ENCODE assay signal across 13 cellular contexts in the genomic region with DNA sequence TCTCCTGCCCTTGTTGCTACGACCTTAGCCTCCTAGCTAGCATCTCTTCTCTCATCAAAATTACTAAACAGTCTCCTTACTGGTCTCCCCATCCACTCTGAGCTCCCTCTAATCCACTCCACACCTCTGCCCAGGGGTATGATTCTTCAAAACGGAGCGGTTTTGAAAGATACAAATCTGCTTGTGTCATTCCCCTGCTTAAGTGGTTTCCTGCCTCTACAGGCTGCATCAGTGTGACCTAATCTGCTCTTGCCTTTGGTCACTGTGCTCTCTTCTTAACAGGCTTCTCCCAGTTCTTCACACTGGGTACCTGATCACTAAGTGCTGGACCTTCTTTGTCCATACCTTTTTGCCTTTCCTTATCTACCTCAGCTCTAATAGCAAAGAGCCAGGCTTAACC.
DNase-seq lines count a peak whose midpoint lies in the region; ATAC-seq, FAIRE-seq and TF ChIP-seq lines count a peak whose summit lies in the region.
"Had no signal": no experiment of that assay in that cellular context is flagged by ENCODE, and none has a peak within 500 bp of the region (broad histone marks: within the 10 kb centered on the region; RNA-seq: fewer than 3 reads in every experiment).

No MANE protein-coding gene starts in this region.

- H3K4me1 Mint-ChIP-seq in natural killer cell, result peaks cover 11 to 20% of the 10 kb centered on the region in 2 donors
- peaks cover 6% of the 10 kb centered on the region for H3K4me1 Mint-ChIP-seq in nephron progenitor cell

- H3K27ac Mint-ChIP-seq in natural killer cell, result peak overlapping the region in 1 of 2 donors; percentile 42
- H3K27ac Mint-ChIP-seq in nephron progenitor cell, result no peak overlapping the region

- H3K36me3 ChIP-seq in OCI-LY3 (replicated peaks; ENCODE audit: low read depth, low read length), result no peaks in the 10 kb centered on the region
- no peaks in the 10 kb centered on the region for H3K36me3 ChIP-seq in GM12878 (ENCODE audit: control insufficient read depth in 2 of 2, insufficient read depth in 2 of 2, low read length in 1 of 2)
- H3K36me3 ChIP-seq in adrenal gland (replicated peaks in 1 of 2), result no peaks in the 10 kb centered on the region
- H3K36me3 ChIP-seq: right atrium auricular region had no signal

- H4K20me1 ChIP-seq in OCI-LY3 (ENCODE audit: insufficient read depth, low read length), result no peaks in the 10 kb centered on the region
- no peaks in the 10 kb centered on the region for H4K20me1 ChIP-seq in GM12878 (ENCODE audit: control insufficient read depth, insufficient read depth)

- H2AFZ ChIP-seq in OCI-LY3 (ENCODE audit: low read depth, low read length), result peak overlapping the region; percentile 18; the same call in 1 of the 2 replicates
- peak overlapping the region; percentile 33 for H2AFZ ChIP-seq in GM12878 (ENCODE audit: control insufficient read depth, low read depth, low read length)

- RAD21 ChIA-PET in GM12878 (lab: Charles Lee; ENCODE audit: unreplicated experiment), result interaction anchor here (1.3 kb wide), 1 partner anchor 10 kb away, joined by 3 read pairs; no protein-coding TSS in a partner anchor

- in situ Hi-C loops in GM12878 (cut with MboI), result no loop called here

- DNase-seq in HL-60 (ENCODE audit: low read depth in 1 of 2, low spot score in 1 of 2) (peak in 1 of 2 experiments; percentile 66), GM12878 (ENCODE audit: low read depth, low spot score) (no peak), natural killer cell (no peak), nephron progenitor cell (no peak), adrenal gland (no peak), D721Med (ENCODE audit: insufficient read length, low spot score) (no peak)
- DNase-seq: activated T-cell treated with anti-CD3 and anti-CD28 coated beads, Interleukin-2, amount 50 U/mL, for 48 hours; Caco-2; HCEC 1CT; T1000 had no signal

- no peak for TF ChIP-seq EP300 in GM12878 (IDR thresholded peaks at IDR 0.05; ENCODE audit: borderline replicate concordance in 1 of 2, control insufficient read depth in 1 of 2, low read depth in 2 of 2, low read length in 2 of 2)

- no peaks in the 10 kb centered on the region for H3K9me3 ChIP-seq in OCI-LY3 (ENCODE audit: insufficient read depth, low read length)
- no peaks in the 10 kb centered on the region for H3K9me3 ChIP-seq in GM12878 (replicated peaks; ENCODE audit: control insufficient read depth, insufficient read depth, low read length)
- no peaks in the 10 kb centered on the region for H3K9me3 ChIP-seq in adrenal gland (replicated peaks in 1 of 3)
- H3K9me3 ChIP-seq: Caco-2, right atrium auricular region had no signal

- TF ChIP-seq POLR2A in GM12878 (IDR thresholded peaks at IDR 0.05; ENCODE audit: low read depth, low read length) (no peak), adrenal gland (IDR thresholded peaks at IDR 0.05) (no peak)

- TF ChIP-seq RAD21 in GM12878 (IDR thresholded peaks at IDR 0.05; ENCODE audit: insufficient read depth, low read depth, low read length), result no peak

- TF ChIP-seq CTCF in HL-60 (IDR thresholded peaks at IDR 0.05; ENCODE audit: insufficient read depth, low read length), result no peak
- TF ChIP-seq CTCF in OCI-LY3 (IDR thresholded peaks at IDR 0.05; ENCODE audit: low read depth, low read length), result no peak
- no peak for TF ChIP-seq CTCF in GM12878 (IDR thresholded peaks at IDR 0.05 in 2 of 3, conservative IDR thresholded peaks at IDR 0.05 in 1 of 3; ENCODE audit: control insufficient read depth in 2 of 3, extremely low read depth in 1 of 3, insufficient read depth in 1 of 3, low read depth in 3 of 3, low read length in 3 of 3)
- no peak for TF ChIP-seq CTCF in natural killer cell (IDR thresholded peaks at IDR 0.05)
- TF ChIP-seq CTCF in nephron progenitor cell (IDR thresholded peaks at IDR 0.05), result no peak
- no peak for TF ChIP-seq CTCF in adrenal gland (IDR thresholded peaks at IDR 0.05)
- TF ChIP-seq CTCF in D721Med (IDR thresholded peaks at IDR 0.05; ENCODE audit: insufficient read depth, missing control alignments), result no peak

- H3K27me3 ChIP-seq in HL-60 (ENCODE audit: insufficient read depth, poor library complexity, severe bottlenecking), result no peaks in the 10 kb centered on the region
- no peaks in the 10 kb centered on the region for H3K27me3 ChIP-seq in OCI-LY3 (ENCODE audit: low read depth, low read length)
- no peaks in the 10 kb centered on the region for H3K27me3 ChIP-seq in GM12878 (replicated peaks in 1 of 2; ENCODE audit: control insufficient read depth in 2 of 2, insufficient read depth in 2 of 2, low read length in 1 of 2)
- H3K27me3 ChIP-seq in adrenal gland, result no peaks in the 10 kb centered on the region
- H3K27me3 ChIP-seq: right atrium auricular region had no signal

- no peak overlapping the region for H3K4me3 ChIP-seq in HL-60 (replicated peaks; ENCODE audit: insufficient read depth, low read length)
- no peak overlapping the region for H3K4me3 ChIP-seq in OCI-LY3 (ENCODE audit: low read length)
- no peak overlapping the region for H3K4me3 ChIP-seq in GM12878
- no peak overlapping the region for H3K4me3 ChIP-seq in adrenal gland
- H3K4me3 ChIP-seq: right atrium auricular region had no signal

- H3K4me3 Mint-ChIP-seq in natural killer cell (no peak overlapping the region), nephron progenitor cell (no peak overlapping the region)

- POLR2A ChIA-PET in GM12878 (lab: Charles Lee), result no interaction called here

- CTCF ChIA-PET in GM12878 (lab: Yijun Ruan, JAX), result no interaction called here

- SMC1A ChIA-PET in GM12878 (lab: Charles Lee; ENCODE audit: uncharacterized antibody, unreplicated experiment), result interaction anchor here (0.6 to 1.3 kb wide), 2 partner anchors 42 to 91 kb away, joined by 3 read pairs; no protein-coding TSS in a partner anchor

- H3K27ac ChIP-seq in HL-60 (replicated peaks), result peak overlapping the region; percentile 57
- H3K27ac ChIP-seq in OCI-LY3 (ENCODE audit: low read length), result no peak overlapping the region
- H3K27ac ChIP-seq in GM12878 (ENCODE audit: control insufficient read depth, insufficient read depth), result no peak overlapping the region
- H3K27ac ChIP-seq in adrenal gland, result no peak overlapping the region
- H3K27ac ChIP-seq: right atrium auricular region had no signal

- H3K4me2 ChIP-seq in OCI-LY3 (ENCODE audit: low read length), result peak overlapping the region; percentile 7
- H3K4me2 ChIP-seq in GM12878 (ENCODE audit: control insufficient read depth, insufficient read depth), result peak overlapping the region; percentile 7; the same call in 1 of the 2 replicates

- no TSS peak for BruUV-seq in GM12878 (replicated peaks; lab: Mats Ljungman, UMichigan)

- H3K9me3 Mint-ChIP-seq in natural killer cell, result no peaks in the 10 kb centered on the region
- H3K9me3 Mint-ChIP-seq in nephron progenitor cell, result peaks cover under 1% of the 10 kb centered on the region

- H3K27me3 Mint-ChIP-seq in natural killer cell (ENCODE audit: low read depth in 2 of 2), result no peaks in the 10 kb centered on the region
- peaks cover 2% of the 10 kb centered on the region for H3K27me3 Mint-ChIP-seq in nephron progenitor cell (ENCODE audit: low read depth, poor library complexity)

- H3K4me1 ChIP-seq in OCI-LY3 (ENCODE audit: low read length) (peaks cover 18% of the 10 kb centered on the region), GM12878 (ENCODE audit: control insufficient read depth, insufficient read depth, low read length) (peaks cover 10% of the 10 kb centered on the region), adrenal gland (replicated peaks in 1 of 2) (peaks cover 0 to 12% of the 10 kb centered on the region in 2 donors)
- H3K4me1 ChIP-seq: Caco-2 had no signal

- intact Hi-C loops in GM12878 (cut with micrococcal nuclease; ENCODE audit: unreplicated experiment) (no loop called here), natural killer cell (cut with micrococcal nuclease) (no loop called here), adrenal gland (cut with DNase I) (no loop called here)

- WGBS in GM12878 (ENCODE audit: insufficient coverage, insufficient replicate concordance, low lambda C conversion rate, missing lambda C conversion rate), result 73% methylated on average over 3 of the region's 3 CpGs
- 74 to 77% (median 75%) methylated on average over 3 of the region's 3 CpGs for WGBS in adrenal gland, 4 donors

- no peak for ATAC-seq in GM12878
- ATAC-seq in natural killer cell, result peak; percentile 46 to 85 (median 78)
- ATAC-seq in HG03439 (IDR thresholded peaks at IDR 0.05; ENCODE audit: unreplicated experiment), result no peak

- H3K9ac ChIP-seq in OCI-LY3 (ENCODE audit: low read length) (no peak overlapping the region), GM12878 (ENCODE audit: control insufficient read depth, insufficient read depth, low read length) (no peak overlapping the region)

- H3K79me2 ChIP-seq in OCI-LY3 (ENCODE audit: low read length) (no peaks in the 10 kb centered on the region), GM12878 (ENCODE audit: control insufficient read depth, insufficient read depth, low read length) (no peaks in the 10 kb centered on the region)

- no peaks in the 10 kb centered on the region for H3K36me3 Mint-ChIP-seq in natural killer cell
- H3K36me3 Mint-ChIP-seq in nephron progenitor cell (ENCODE audit: low read depth), result no peaks in the 10 kb centered on the region

- FAIRE-seq in GM12878 (lab: Jason Lieb, UNC), result no peak
- no peak for FAIRE-seq in D721Med (lab: Jason Lieb, UNC)

TF ChIP-seq in GM12878, 131 proteins besides CTCF, POLR2A, EP300 and RAD21 (continues in another document):
- TF ChIP-seq, protein P1, sequence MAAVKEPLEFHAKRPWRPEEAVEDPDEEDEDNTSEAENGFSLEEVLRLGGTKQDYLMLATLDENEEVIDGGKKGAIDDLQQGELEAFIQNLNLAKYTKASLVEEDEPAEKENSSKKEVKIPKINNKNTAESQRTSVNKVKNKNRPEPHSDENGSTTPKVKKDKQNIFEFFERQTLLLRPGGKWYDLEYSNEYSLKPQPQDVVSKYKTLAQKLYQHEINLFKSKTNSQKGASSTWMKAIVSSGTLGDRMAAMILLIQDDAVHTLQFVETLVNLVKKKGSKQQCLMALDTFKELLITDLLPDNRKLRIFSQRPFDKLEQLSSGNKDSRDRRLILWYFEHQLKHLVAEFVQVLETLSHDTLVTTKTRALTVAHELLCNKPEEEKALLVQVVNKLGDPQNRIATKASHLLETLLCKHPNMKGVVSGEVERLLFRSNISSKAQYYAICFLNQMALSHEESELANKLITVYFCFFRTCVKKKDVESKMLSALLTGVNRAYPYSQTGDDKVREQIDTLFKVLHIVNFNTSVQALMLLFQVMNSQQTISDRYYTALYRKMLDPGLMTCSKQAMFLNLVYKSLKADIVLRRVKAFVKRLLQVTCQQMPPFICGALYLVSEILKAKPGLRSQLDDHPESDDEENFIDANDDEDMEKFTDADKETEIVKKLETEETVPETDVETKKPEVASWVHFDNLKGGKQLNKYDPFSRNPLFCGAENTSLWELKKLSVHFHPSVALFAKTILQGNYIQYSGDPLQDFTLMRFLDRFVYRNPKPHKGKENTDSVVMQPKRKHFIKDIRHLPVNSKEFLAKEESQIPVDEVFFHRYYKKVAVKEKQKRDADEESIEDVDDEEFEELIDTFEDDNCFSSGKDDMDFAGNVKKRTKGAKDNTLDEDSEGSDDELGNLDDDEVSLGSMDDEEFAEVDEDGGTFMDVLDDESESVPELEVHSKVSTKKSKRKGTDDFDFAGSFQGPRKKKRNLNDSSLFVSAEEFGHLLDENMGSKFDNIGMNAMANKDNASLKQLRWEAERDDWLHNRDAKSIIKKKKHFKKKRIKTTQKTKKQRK (IDR thresholded peaks at IDR 0.05; ENCODE audit: low read depth, low read length), result no peak
- TF ChIP-seq NR2C1 (IDR thresholded peaks at IDR 0.05) (no peak), CREB1 (IDR thresholded peaks at IDR 0.05; ENCODE audit: low read depth) (peak; percentile 63)

Comparison
In these comparisons a context has a peak if more than half of its experiments do, and no peak if none do; other contexts are left out.
1. ATAC-seq: peak in natural killer cell (3 of 3); none in GM12878 (single experiment) and HG03439 (single experiment).